Comparison of ENCODE assay signal across 1 cellular context in genomic region chr11:66022401-66023185, GRCh38.
A peak's percentile ranks its signal among the peaks of the same experiment; 100 is the strongest.
TF ChIP-seq lines count a peak whose summit lies in the region.

No MANE protein-coding gene starts in this region.

TF ChIP-seq in H1, 55 proteins besides CTCF, POLR2A, EP300 and RAD21:
- TF ChIP-seq TEAD4 (IDR thresholded peaks at IDR 0.05; ENCODE audit: low read depth, low read length) (0 out of 2 replicates have a peak, but pooled peaks have one; percentile 16), SIX5 (IDR thresholded peaks at IDR 0.05; ENCODE audit: low read depth, low read length) (no peak), CREB1 (IDR thresholded peaks at IDR 0.05) (peak; percentile 62), SAP30 (IDR thresholded peaks at IDR 0.05; ENCODE audit: insufficient read depth, insufficient replicate concordance, low read length) (no peak), SP2 (IDR thresholded peaks at IDR 0.05; ENCODE audit: low read length) (no peak), USF2 (IDR thresholded peaks at IDR 0.05; ENCODE audit: low read length) (peak; percentile 28; the same call in 1 of the 2 replicates), TAF7 (optimal IDR thresholded peaks at IDR 0.05; ENCODE audit: borderline replicate concordance, low read depth, low read length) (no peak), MAX (IDR thresholded peaks at IDR 0.05) (peak; percentile 45), RFX5 (IDR thresholded peaks at IDR 0.05; ENCODE audit: borderline replicate concordance, low read depth, low read length) (no peak), NANOG (IDR thresholded peaks at IDR 0.05; ENCODE audit: insufficient read depth, low read depth, low read length, poor library complexity, severe bottlenecking) (no peak), TBP (IDR thresholded peaks at IDR 0.05; ENCODE audit: low read depth, low read length) (peak; percentile 73; the same call in 1 of the 2 replicates), JUND (IDR thresholded peaks at IDR 0.05; ENCODE audit: low read length) (0 out of 2 replicates have a peak, but pooled peaks have one; percentile 30), FOSL1 (IDR thresholded peaks at IDR 0.05; ENCODE audit: insufficient read depth, low read depth, low read length) (no peak), E2F6 (IDR thresholded peaks at IDR 0.05) (0 out of 2 replicates have a peak, but pooled peaks have one; percentile 34)
